16 cellular contexts compared by ENCODE assay signal in genomic region chr20:37845878-37846277, GRCh38. TPM values are rescaled to one million over a fixed set of nuclear protein-coding genes. Genes with fewer than 3 reads are reported as not detected.
DNase-seq lines count a peak whose midpoint lies in the region; ATAC-seq and TF ChIP-seq lines count a peak whose summit lies in the region.
"Had no signal": no experiment of that assay in that cellular context is flagged by ENCODE, and none has a peak within 500 bp of the region (broad histone marks: within the 10 kb centered on the region; RNA-seq: fewer than 3 reads in every experiment).

No MANE protein-coding gene starts in this region.

- 78% methylated on average over 5 of the region's 5 CpGs for WGBS in hepatocyte (ENCODE audit: low lambda C conversion rate, missing lambda C conversion rate)

- H3K4me3 ChIP-seq in Caco-2 (ENCODE audit: low read depth, low read length) (no peak overlapping the region), hepatocyte (no peak overlapping the region)

- TF ChIP-seq CTCF in Caco-2 (IDR thresholded peaks at IDR 0.05; ENCODE audit: insufficient read depth in 1 of 2, low read depth in 1 of 2, low read length in 1 of 2, severe bottlenecking in 1 of 2, unreplicated experiment in 1 of 2) (no peak), hepatocyte (IDR thresholded peaks at IDR 0.05; ENCODE audit: poor library complexity) (no peak), progenitor cell of endocrine pancreas (IDR thresholded peaks at IDR 0.05; ENCODE audit: unreplicated experiment) (no peak)

- no peak for ATAC-seq in GM21526 (IDR thresholded peaks at IDR 0.05; ENCODE audit: low FRiP score, unreplicated experiment)

- H3K9me2 ChIP-seq in hepatocyte (replicated peaks; ENCODE audit: insufficient read depth) = no peaks in the 10 kb centered on the region

- H3K4me1 Mint-ChIP-seq in Caco-2 (ENCODE audit: low read depth, unreplicated experiment) = peaks cover 16% of the 10 kb centered on the region
- peaks cover 42% of the 10 kb centered on the region for H3K4me1 Mint-ChIP-seq in progenitor cell of endocrine pancreas (ENCODE audit: low read depth)

- intact Hi-C loops in Caco-2 (cut with micrococcal nuclease; ENCODE audit: unreplicated experiment) = no loop called here

- H3K27me3 Mint-ChIP-seq in Caco-2 (ENCODE audit: insufficient read depth, unreplicated experiment) (no peaks in the 10 kb centered on the region), progenitor cell of endocrine pancreas (no peaks in the 10 kb centered on the region)
- H3K27me3 Mint-ChIP-seq: CD4-positive, alpha-beta T cell had no signal

- H2AFZ ChIP-seq in hepatocyte = no peak overlapping the region

- H3K36me3 Mint-ChIP-seq in Caco-2 (ENCODE audit: insufficient read depth, unreplicated experiment) (peaks cover 25% of the 10 kb centered on the region), progenitor cell of endocrine pancreas (ENCODE audit: insufficient read depth) (peaks cover 15% of the 10 kb centered on the region)

- H4K20me1 ChIP-seq in hepatocyte (ENCODE audit: insufficient read depth, poor library complexity, severe bottlenecking) = no peaks in the 10 kb centered on the region

- POLR2A ChIA-PET in Caco-2 (lab: Charles Lee) = interaction anchor here (0.6 kb wide), 1 partner anchor 304 kb away, joined by 3 read pairs; no protein-coding TSS in a partner anchor

- DNase-seq in Caco-2 (no peak), NCI-H2196 (lab: John Stamatoyannopoulos, UW; ENCODE audit: unreplicated experiment) (peak; percentile 57), hepatocyte (ENCODE audit: low spot score) (no peak), progenitor cell of endocrine pancreas (ENCODE audit: low spot score, unreplicated experiment) (no peak), glomerular visceral epithelial cell (ENCODE audit: extremely low spot score) (no peak), NCI-H446 treated with DMSO at 0.1 percent for 48 hours (lab: John Stamatoyannopoulos, UW) (no peak)
- DNase-seq: ACHN; AML-193; CD4-positive, alpha-beta T cell; NCI-H1048; NCI-H2081 treated with DMSO at 0.1 percent for 48 hours; NCI-H226; SHP77 treated with DMSO at 0.1 percent for 48 hours had no signal

- peak overlapping the region; percentile 56 for H3K27ac ChIP-seq in hepatocyte
- H3K27ac ChIP-seq: KMS-11 had no signal

- H3K4me1 ChIP-seq in Caco-2 (peaks cover 16% of the 10 kb centered on the region), hepatocyte (ENCODE audit: insufficient read depth) (peaks cover 8% of the 10 kb centered on the region)

- BruUV-seq in Caco-2 (replicated peaks; lab: Mats Ljungman, UMichigan) = no TSS peak

- CTCF ChIA-PET in Caco-2 (lab: Charles Lee) = no interaction called here

- H3K9me3 ChIP-seq in Caco-2 = no peaks in the 10 kb centered on the region
- H3K9me3 ChIP-seq in hepatocyte (ENCODE audit: low read depth) = no peaks in the 10 kb centered on the region

- H3K27ac Mint-ChIP-seq in Caco-2 (ENCODE audit: unreplicated experiment) (peak overlapping the region; percentile 3), progenitor cell of endocrine pancreas (peak overlapping the region; percentile 85)
- H3K27ac Mint-ChIP-seq: CD4-positive, alpha-beta T cell had no signal

- H3K79me2 ChIP-seq in hepatocyte = no peaks in the 10 kb centered on the region

- H3K36me3 ChIP-seq in Caco-2 (ENCODE audit: control insufficient read depth, insufficient read depth, low read length) (peaks cover 8% of the 10 kb centered on the region), hepatocyte (replicated peaks; ENCODE audit: insufficient read depth, low read depth) (no peaks in the 10 kb centered on the region)

- H3K9me3 Mint-ChIP-seq in Caco-2 (ENCODE audit: unreplicated experiment) (no peaks in the 10 kb centered on the region), progenitor cell of endocrine pancreas (ENCODE audit: low read depth) (no peaks in the 10 kb centered on the region)
- H3K9me3 Mint-ChIP-seq: CD4-positive, alpha-beta T cell had no signal

- H3K4me2 ChIP-seq in hepatocyte = no peak overlapping the region
- H3K4me2 ChIP-seq: KMS-11 had no signal

- H3K4me3 Mint-ChIP-seq in Caco-2 (ENCODE audit: unreplicated experiment) (no peak overlapping the region), progenitor cell of endocrine pancreas (ENCODE audit: low read depth) (no peak overlapping the region)
- H3K4me3 Mint-ChIP-seq: CD4-positive, alpha-beta T cell had no signal

- H3K27me3 ChIP-seq in Caco-2 (replicated peaks; ENCODE audit: control insufficient read depth, insufficient read depth, low read length) (no peaks in the 10 kb centered on the region), hepatocyte (no peaks in the 10 kb centered on the region)

RNA-seq across cellular contexts. Expression of gene VSTM2L, which starts 57.0 kb away (rescaled TPM):
- total RNA-seq in Caco-2 (2022) (0.16 TPM in 1 of 2 replicates, not detected in the other), hepatocyte (3.6 and 3.7 TPM in 2 replicates), progenitor cell of endocrine pancreas (5.0 and 6.2 TPM in 2 replicates)
- polyA plus RNA-seq in hepatocyte = 2.5 and 3.0 TPM in 2 replicates
- total RNA-seq: CD4-positive, alpha-beta T cell; HepG2 had no signal
- polyA plus RNA-seq: HepG2 had no signal
